ENCODE assay signal across 5 cellular contexts in the genomic region with DNA sequence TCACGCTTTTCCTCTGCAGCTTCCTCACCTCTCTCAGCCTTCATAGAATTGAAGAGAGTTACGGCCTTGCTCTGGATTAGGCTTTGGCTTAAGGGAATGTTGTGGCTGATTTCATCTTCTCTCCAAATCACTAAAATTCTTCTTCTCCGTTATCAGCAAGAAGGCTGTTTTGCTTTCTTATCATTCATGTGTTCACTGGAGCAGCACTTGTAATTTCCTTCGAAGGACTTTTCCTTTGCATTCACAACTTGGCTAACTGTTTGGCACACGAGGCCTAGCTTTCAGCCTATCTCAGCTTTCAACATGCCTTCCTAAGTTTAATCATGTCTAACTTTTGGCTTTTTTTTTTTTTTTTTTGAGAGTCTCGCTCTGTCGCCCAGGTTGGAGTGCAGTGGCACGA. TPM values are rescaled to one million over a fixed set of nuclear protein-coding genes. Genes with fewer than 3 reads are reported as not detected.
"Had no signal": no experiment of that assay in that cellular context is flagged by ENCODE, and none has a peak within 500 bp of the region (broad histone marks: within the 10 kb centered on the region; RNA-seq: fewer than 3 reads in every experiment).

No MANE protein-coding gene starts in this region.

RNA-seq across cellular contexts. Expression of gene HES2, which starts 47.5 kb away (rescaled TPM):
- total RNA-seq: activated naive CD8-positive, alpha-beta T cell treated with anti-CD3 and anti-CD28 coated beads for 36 hours; ascending aorta; cardiac septum; endodermal cell; esophagus muscularis mucosa had no signal
